Comparison of ENCODE assay signal across 18 cellular contexts in genomic region chr13:34696296-34696695, GRCh38.
DNase-seq lines count a peak whose midpoint lies in the region; TF ChIP-seq lines count a peak whose summit lies in the region.
"Had no signal": no experiment of that assay in that cellular context is flagged by ENCODE, and none has a peak within 500 bp of the region (broad histone marks: within the 10 kb centered on the region; RNA-seq: fewer than 3 reads in every experiment).

No MANE protein-coding gene starts in this region.

- CTCF ChIA-PET in MCF 10A (lab: Yijun Ruan, JAX) = no interaction called here
- CTCF ChIA-PET in mammary epithelial cell (lab: Charles Lee; ENCODE audit: low non-redundant PET) = no interaction called here

- POLR2A ChIA-PET in MCF 10A (lab: Yijun Ruan, JAX) = interaction anchor here (1.5 kb wide), 1 partner anchor 28 kb away, joined by 3 read pairs; no protein-coding TSS in a partner anchor

- no peak overlapping the region for H3K27ac ChIP-seq in breast epithelium
- H3K27ac ChIP-seq in mammary epithelial cell (ENCODE audit: insufficient read depth, low read depth, low read length) = no peak overlapping the region
- H3K27ac ChIP-seq: GM23248, HL-60 had no signal

- dilution Hi-C loops in mammary epithelial cell (cut with HindIII; ENCODE audit: low sequenced_read_pairs) = no loop called here

- 35% methylated on average over 5 of the region's 5 CpGs for WGBS in mammary epithelial cell (ENCODE audit: low coverage, missing lambda C conversion rate)

- H3K4me2 ChIP-seq in mammary epithelial cell (ENCODE audit: insufficient read depth, low read depth, low read length) = peak overlapping the region; percentile 52

- H3K9me3 Mint-ChIP-seq in MCF 10A (ENCODE audit: unreplicated experiment) = no peaks in the 10 kb centered on the region
- H3K9me3 Mint-ChIP-seq in glutamatergic neuron (ENCODE audit: unreplicated experiment) = no peaks in the 10 kb centered on the region

- in situ Hi-C loops in mammary epithelial cell (cut with MboI; ENCODE audit: low sequenced_read_pairs in 2 of 2) = no loop called here

- H3K27me3 Mint-ChIP-seq in MCF 10A (ENCODE audit: insufficient read depth, unreplicated experiment) (no peaks in the 10 kb centered on the region), glutamatergic neuron (ENCODE audit: unreplicated experiment) (no peaks in the 10 kb centered on the region)
- H3K27me3 Mint-ChIP-seq: CD4-positive, CD25-positive, alpha-beta regulatory T cell; CD8-positive, alpha-beta memory T cell had no signal

- no peak for TF ChIP-seq POLR2A in breast epithelium (IDR thresholded peaks at IDR 0.05)

- BruUV-seq in MCF 10A (replicated peaks; lab: Mats Ljungman, UMichigan) (no TSS peak), mammary epithelial cell (replicated peaks; lab: Mats Ljungman, UMichigan) (no TSS peak)

- H3K79me2 ChIP-seq in mammary epithelial cell (ENCODE audit: insufficient read depth, low read length) = no peaks in the 10 kb centered on the region

- H3K4me3 ChIP-seq in breast epithelium (no peak overlapping the region), mammary epithelial cell (replicated peaks in 1 of 3; ENCODE audit: insufficient read depth in 1 of 3, low read depth in 2 of 3, low read length in 3 of 3) (no peak overlapping the region)
- H3K4me3 ChIP-seq: GM23248, HAP-1 had no signal

- DNase-seq in MCF 10A (ENCODE audit: unreplicated experiment) = no peak
- DNase-seq in breast epithelium (ENCODE audit: low spot score in 2 of 2) = no peak
- no peak for DNase-seq in mammary epithelial cell
- no peak for DNase-seq in glutamatergic neuron
- no peak for DNase-seq in hippocampal formation (lab: John Stamatoyannopoulos, UW)
- no peak for DNase-seq in HK-2 (ENCODE audit: unreplicated experiment)
- no peak for DNase-seq in stimulated activated CD4-positive, alpha-beta T cell treated with anti-CD3 and anti-CD28 coated beads, Interleukin-4, amount 100 ng/mL, for 4 hours
- DNase-seq: BE2C; C1 segment of cervical spinal cord; CD4-positive, CD25-positive, alpha-beta regulatory T cell; CD8-positive, alpha-beta memory T cell; COR-L47; DMS 273 treated with DMSO at 0.1 percent for 48 hours; DMS53; GDM1; GM23248 had no signal

- H3K9ac ChIP-seq in mammary epithelial cell (ENCODE audit: insufficient read depth, low read length) = no peak overlapping the region
- H3K9ac ChIP-seq: GM23248 had no signal

- H3K4me1 ChIP-seq in breast epithelium = no peaks in the 10 kb centered on the region
- H3K4me1 ChIP-seq in mammary epithelial cell (ENCODE audit: insufficient read depth, low read length) = no peaks in the 10 kb centered on the region
- H3K4me1 ChIP-seq: BE2C, HAP-1 had no signal

- H3K27ac Mint-ChIP-seq in MCF 10A (ENCODE audit: low read depth, unreplicated experiment) = peak overlapping the region; percentile 40
- H3K27ac Mint-ChIP-seq in glutamatergic neuron (ENCODE audit: unreplicated experiment) = peak overlapping the region; percentile 2
- H3K27ac Mint-ChIP-seq: CD4-positive, CD25-positive, alpha-beta regulatory T cell; CD8-positive, alpha-beta memory T cell had no signal

- H3K36me3 ChIP-seq in breast epithelium (no peaks in the 10 kb centered on the region), mammary epithelial cell (ENCODE audit: insufficient read depth, low read length) (no peaks in the 10 kb centered on the region)
- H3K36me3 ChIP-seq: BE2C, HAP-1 had no signal

- H3K9me3 ChIP-seq in breast epithelium = no peaks in the 10 kb centered on the region
- H3K9me3 ChIP-seq in mammary epithelial cell (replicated peaks; ENCODE audit: insufficient read depth, low read length) = no peaks in the 10 kb centered on the region
- H3K9me3 ChIP-seq: BE2C, HAP-1 had no signal

- H2AFZ ChIP-seq in mammary epithelial cell (ENCODE audit: low read depth, low read length) = peak overlapping the region; percentile 31
- H2AFZ ChIP-seq: GM23248 had no signal

- H3K27me3 ChIP-seq in breast epithelium (no peaks in the 10 kb centered on the region), mammary epithelial cell (ENCODE audit: insufficient read depth, low read length) (no peaks in the 10 kb centered on the region)
- H3K27me3 ChIP-seq: BE2C had no signal

- H4K20me1 ChIP-seq in mammary epithelial cell (ENCODE audit: insufficient read depth, low read length) = no peaks in the 10 kb centered on the region

- peaks cover 21% of the 10 kb centered on the region for H3K4me1 Mint-ChIP-seq in MCF 10A (ENCODE audit: insufficient read depth, unreplicated experiment)
- H3K4me1 Mint-ChIP-seq in glutamatergic neuron (ENCODE audit: low read depth, unreplicated experiment) = no peaks in the 10 kb centered on the region
- H3K4me1 Mint-ChIP-seq: CD4-positive, CD25-positive, alpha-beta regulatory T cell; CD8-positive, alpha-beta memory T cell had no signal

- intact Hi-C loops in MCF 10A (cut with micrococcal nuclease) (no loop called here), breast epithelium (cut with DNase I; ENCODE audit: low total_unique reads) (no loop called here), mammary epithelial cell (cut with micrococcal nuclease) (no loop called here)

- H3K36me3 Mint-ChIP-seq in MCF 10A (ENCODE audit: insufficient read depth, unreplicated experiment) = no peaks in the 10 kb centered on the region
- no peaks in the 10 kb centered on the region for H3K36me3 Mint-ChIP-seq in glutamatergic neuron (ENCODE audit: unreplicated experiment)
- H3K36me3 Mint-ChIP-seq: CD4-positive, CD25-positive, alpha-beta regulatory T cell; CD8-positive, alpha-beta memory T cell had no signal

- TF ChIP-seq CTCF in MCF 10A (IDR thresholded peaks at IDR 0.05; ENCODE audit: unreplicated experiment) = no peak
- TF ChIP-seq CTCF in breast epithelium (IDR thresholded peaks at IDR 0.05) = no peak
- TF ChIP-seq CTCF in mammary epithelial cell (conservative IDR thresholded peaks at IDR 0.05 in 1 of 2, IDR thresholded peaks at IDR 0.05 in 1 of 2; ENCODE audit: extremely low read depth in 1 of 2, insufficient read depth in 1 of 2, low read depth in 1 of 2, low read length in 2 of 2) = no peak
- TF ChIP-seq CTCF in glutamatergic neuron (IDR thresholded peaks at IDR 0.05; ENCODE audit: partially characterized antibody, unreplicated experiment) = no peak

- no peak overlapping the region for H3K4me3 Mint-ChIP-seq in MCF 10A (ENCODE audit: unreplicated experiment)
- no peak overlapping the region for H3K4me3 Mint-ChIP-seq in glutamatergic neuron (ENCODE audit: unreplicated experiment)
- H3K4me3 Mint-ChIP-seq: CD4-positive, CD25-positive, alpha-beta regulatory T cell; CD8-positive, alpha-beta memory T cell had no signal
